Comparison of ENCODE assay signal across 1 cellular context in genomic region chrX:39969099-39969825, GRCh38.
TF ChIP-seq lines count a peak whose summit lies in the region.

No MANE protein-coding gene starts in this region.

TF ChIP-seq in GM23338, 12 proteins besides CTCF, POLR2A, EP300 and RAD21 (continued from another document):
- TF ChIP-seq REST (IDR thresholded peaks at IDR 0.05; ENCODE audit: unreplicated experiment) (no peak), NANOG (IDR thresholded peaks at IDR 0.05; ENCODE audit: borderline replicate concordance) (0 out of 2 replicates have a peak, but pooled peaks have one; percentile 7), ETS1 (IDR thresholded peaks at IDR 0.05) (no peak), ZNF114 (CRISPR knock-in tag; IDR thresholded peaks at IDR 0.05) (no peak)
TF ChIP-seq in GM23338: peak in this region for 1.
